22 cellular contexts compared by ENCODE assay signal in the genomic region with DNA sequence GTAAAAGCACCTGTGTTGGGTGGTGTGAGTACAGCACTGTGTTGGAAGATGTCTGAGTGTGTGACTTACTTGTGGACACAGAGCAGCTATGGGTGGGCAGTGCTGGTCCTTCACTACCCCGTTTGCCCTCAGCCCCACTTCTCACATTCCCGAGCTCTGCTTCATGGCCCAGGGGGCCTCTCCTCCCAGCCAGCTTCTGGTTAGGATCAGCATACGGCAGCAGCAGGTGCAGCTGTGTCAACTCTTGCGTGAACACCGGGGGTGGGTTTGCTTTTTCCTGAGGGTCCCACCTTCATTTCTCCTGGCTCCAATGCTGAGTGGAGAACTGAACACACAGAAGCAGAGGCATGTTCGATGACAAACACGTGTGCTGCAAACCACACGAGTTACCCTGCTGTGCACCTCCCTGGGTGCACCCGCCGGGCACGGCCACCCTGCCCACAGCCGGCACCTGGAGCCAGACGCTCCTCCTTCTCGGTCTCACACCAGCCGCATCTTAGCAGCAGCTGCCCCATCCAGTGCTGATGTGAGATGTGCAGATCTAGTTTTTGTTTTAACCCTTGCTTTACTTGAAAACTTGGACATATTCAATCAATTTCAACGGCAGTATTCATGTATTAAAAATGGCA. TPM values are rescaled to one million over a fixed set of nuclear protein-coding genes. Genes with fewer than 3 reads are reported as not detected.
DNase-seq lines count a peak whose midpoint lies in the region; ATAC-seq and TF ChIP-seq lines count a peak whose summit lies in the region.
"Had no signal": no experiment of that assay in that cellular context is flagged by ENCODE, and none has a peak within 500 bp of the region (broad histone marks: within the 10 kb centered on the region; RNA-seq: fewer than 3 reads in every experiment).

No MANE protein-coding gene starts in this region.

- no peak for ATAC-seq in Right ventricle myocardium superior (ENCODE audit: poor library complexity)
- no peak for ATAC-seq in left ventricle myocardium superior
- no peak for ATAC-seq in upper lobe of left lung (ENCODE audit: low FRiP score in 2 of 2)
- ATAC-seq: Panc1; stimulated activated naive CD8-positive, alpha-beta T cell treated with anti-CD3 and anti-CD28 coated beads, Interleukin-15, Interleukin-2, amounts not matched to agents 100 U/mL and 50 U/mL, for 24 hours had no signal

- no peak overlapping the region for H3K4me2 ChIP-seq in H9 (ENCODE audit: insufficient read depth, insufficient read length, low read length)

- no peak overlapping the region for H3K4me3 ChIP-seq in upper lobe of left lung

- H4K20me1 ChIP-seq in H9 (ENCODE audit: control insufficient read depth, insufficient read depth, insufficient read length): no peaks in the 10 kb centered on the region

- no peak overlapping the region for H4K5ac ChIP-seq in H9 (ENCODE audit: insufficient read length, low read depth, low read length)

- peaks cover 11 to 46% (median 33%) of the 10 kb centered on the region in 4 donors for H3K36me3 ChIP-seq in upper lobe of left lung

- H2AFZ ChIP-seq in H9 (ENCODE audit: low read length): no peak overlapping the region

- H3K27me3 ChIP-seq in upper lobe of left lung (no peaks in the 10 kb centered on the region), H9 (ENCODE audit: insufficient read depth, low read length) (no peaks in the 10 kb centered on the region)

- no peak overlapping the region for H2BK20ac ChIP-seq in H9 (ENCODE audit: low read depth, low read length, poor library complexity, severe bottlenecking)

- no peak overlapping the region for H3K4ac ChIP-seq in H9 (ENCODE audit: low read depth, low read length)

- H2BK120ac ChIP-seq in H9 (ENCODE audit: low read depth, low read length, poor library complexity, severe bottlenecking): no peak overlapping the region

- peak overlapping the region in 1 of 3 experiments; percentile 73; a peak in 2 of 7 replicates for H3K27ac Mint-ChIP-seq in H9
- H3K27ac Mint-ChIP-seq: activated CD4-positive, alpha-beta T cell treated with anti-CD3 and anti-CD28 coated beads, Interleukin-2, amount 10 ng/mL, durations not matched to agents 7 days and 5 days; CD4-positive, alpha-beta T cell; mesothelial cell of epicardium had no signal

- WGBS in upper lobe of left lung, 2 donors: 80 to 89% methylated on average over 14 to 16 of the region's 16 CpGs
- no CpG with 5 or more reads among the region's 16 CpGs for WGBS in H9 (ENCODE audit: extremely low coverage, insufficient read length, low lambda C conversion rate)

- H4K8ac ChIP-seq in H9 (replicated peaks; ENCODE audit: insufficient read length, low read depth, low read length): no peak overlapping the region

- H3T11ph ChIP-seq in H9 (ENCODE audit: low read length): no peak overlapping the region

- no peak overlapping the region for H2BK5ac ChIP-seq in H9 (ENCODE audit: insufficient read length, low read length)

- no peaks in the 10 kb centered on the region for H3K23me2 ChIP-seq in H9 (ENCODE audit: insufficient read length, low read depth, low read length, poor library complexity, severe bottlenecking)

- H3K18ac ChIP-seq in H9 (ENCODE audit: insufficient read length, low read depth, low read length): no peak overlapping the region

- no peak overlapping the region for H3K9ac ChIP-seq in H9 (ENCODE audit: extremely low read depth, insufficient read length, low read length)

- H3K27me3 Mint-ChIP-seq in H9 (ENCODE audit: low read depth): peaks cover 7% of the 10 kb centered on the region
- H3K27me3 Mint-ChIP-seq: activated CD4-positive, alpha-beta T cell treated with anti-CD3 and anti-CD28 coated beads, Interleukin-2, amount 10 ng/mL, durations not matched to agents 7 days and 5 days; CD4-positive, alpha-beta T cell had no signal

- TF ChIP-seq POLR2A in upper lobe of left lung (IDR thresholded peaks at IDR 0.05): no peak

- TF ChIP-seq CTCF in upper lobe of left lung (IDR thresholded peaks at IDR 0.05) (no peak), H9 (conservative IDR thresholded peaks at IDR 0.05) (no peak)

- no peak overlapping the region for H3K23ac ChIP-seq in H9 (ENCODE audit: insufficient read length, low read depth, low read length)

- no peak for TF ChIP-seq EP300 in upper lobe of left lung (IDR thresholded peaks at IDR 0.05)

- H2AK5ac ChIP-seq in H9 (ENCODE audit: insufficient read length, low read length): no peak overlapping the region

- no peak overlapping the region for H4K91ac ChIP-seq in H9 (ENCODE audit: insufficient read length, low read depth, low read length)

- no peaks in the 10 kb centered on the region for H3K79me1 ChIP-seq in H9 (ENCODE audit: insufficient read depth, low read depth, low read length, poor library complexity, severe bottlenecking)

- H3K4me1 ChIP-seq in upper lobe of left lung: no peaks in the 10 kb centered on the region
- H3K4me1 ChIP-seq in H9 (ENCODE audit: insufficient read depth, low read length): no peaks in the 10 kb centered on the region

- DNase-seq in Right ventricle myocardium superior (peak; percentile 25), left ventricle myocardium superior (no peak), NCI-H2171 treated with DMSO at 0.1 percent for 48 hours (lab: John Stamatoyannopoulos, UW) (peak; percentile 82), left kidney (ENCODE audit: low read depth, low spot score) (peak; percentile 19), upper lobe of left lung (peak; percentile 20 to 56), ecto neural progenitor cell (ENCODE audit: low spot score) (no peak), hippocampal formation (lab: John Stamatoyannopoulos, UW) (no peak), H9 (no peak)
- DNase-seq: activated CD4-positive, alpha-beta T cell treated with anti-CD3 and anti-CD28 coated beads, Interleukin-2, amount 10 ng/mL, durations not matched to agents 7 days and 5 days; activated CD8-positive, alpha-beta memory T cell treated with anti-CD3 and anti-CD28 coated beads, Interleukin-2, amount 50 U/mL, for 48 hours; activated naive CD4-positive, alpha-beta T cell treated with anti-CD3 and anti-CD28 coated beads, Interleukin-2, amount 50 U/mL, for 16 hours; HCEC 1CT; kidney; NCI-H2081 treated with DMSO at 0.1 percent for 48 hours; retina; stimulated activated naive CD8-positive, alpha-beta T cell treated with anti-CD3 and anti-CD28 coated beads, Interleukin-15, Interleukin-2, amounts not matched to agents 100 U/mL and 50 U/mL, for 24 hours; trophoblast cell had no signal

- peaks cover 34 to 54% of the 10 kb centered on the region in 2 experiments for H3K9me3 Mint-ChIP-seq in H9
- H3K9me3 Mint-ChIP-seq: CD4-positive, alpha-beta T cell had no signal

- intact Hi-C loops in Right ventricle myocardium superior (cut with DNase I) (no loop called here), left ventricle myocardium superior (cut with micrococcal nuclease) (no loop called here)

- no peak overlapping the region for H3K14ac ChIP-seq in H9 (ENCODE audit: insufficient read depth, low read length)

- H3K79me2 ChIP-seq in H9 (ENCODE audit: insufficient read depth, low read length): no peaks in the 10 kb centered on the region

- H2BK15ac ChIP-seq in H9 (ENCODE audit: low read depth, low read length): no peak overlapping the region

- H3K27ac ChIP-seq in upper lobe of left lung (no peak overlapping the region), H9 (ENCODE audit: insufficient read length, low read depth, low read length) (no peak overlapping the region)
- H3K27ac ChIP-seq: HL-60 had no signal

- no peak overlapping the region for H3K56ac ChIP-seq in H9 (ENCODE audit: insufficient read length, low read depth, low read length)

- H3K9me3 ChIP-seq in upper lobe of left lung: peaks cover 0 to 25% (median 20%) of the 10 kb centered on the region in 4 donors
- H3K9me3 ChIP-seq in H9 (ENCODE audit: control insufficient read depth, low read depth, low read length): peaks cover 38% of the 10 kb centered on the region

- H2BK12ac ChIP-seq in H9 (ENCODE audit: insufficient read length, low read depth, low read length): no peak overlapping the region

- H3K36me3 Mint-ChIP-seq in H9 (ENCODE audit: insufficient read depth in 1 of 3, low read depth in 3 of 3): peaks cover 73 to 88% (median 87%) of the 10 kb centered on the region in 3 experiments

- H3K4me3 Mint-ChIP-seq in H9: no peak overlapping the region
- H3K4me3 Mint-ChIP-seq: activated CD4-positive, alpha-beta T cell treated with anti-CD3 and anti-CD28 coated beads, Interleukin-2, amount 10 ng/mL, durations not matched to agents 7 days and 5 days; CD4-positive, alpha-beta T cell; mesothelial cell of epicardium had no signal

- H3K4me1 Mint-ChIP-seq in H9: no peaks in the 10 kb centered on the region
- H3K4me1 Mint-ChIP-seq: activated CD4-positive, alpha-beta T cell treated with anti-CD3 and anti-CD28 coated beads, Interleukin-2, amount 10 ng/mL, durations not matched to agents 7 days and 5 days; mesothelial cell of epicardium had no signal

RNA-seq across cellular contexts. Expression of a gene that starts 14.9 kb away (rescaled TPM):
- not detected for total RNA-seq in Right ventricle myocardium superior
- total RNA-seq in left ventricle myocardium superior: not detected
- 1 to 10 TPM in 1 of 6 donors, under 1 TPM in 3, not detected in 2; 0.15 to 1.2 (median 0.36) TPM for total RNA-seq in upper lobe of left lung
- total RNA-seq in H9 (2021): 0.50 and 0.61 TPM in 2 replicates
- total RNA-seq: A673 had no signal

Comparison
In these comparisons a context has a peak if more than half of its experiments do, and no peak if none do; other contexts are left out.
1. DNase-seq: peak in Right ventricle myocardium superior (single experiment), NCI-H2171 treated with DMSO at 0.1 percent for 48 hours (single experiment), left kidney (single experiment) and upper lobe of left lung (2 of 2); none in left ventricle myocardium superior (single experiment), ecto neural progenitor cell (single experiment), hippocampal formation (0 of 2) and H9 (single experiment).